ENCODE assay signal across 1 cellular context in genomic region chr20:41318271-41318649, GRCh38.
TF ChIP-seq lines count a peak whose summit lies in the region.

No MANE protein-coding gene starts in this region.

TF ChIP-seq in H1, 55 proteins besides CTCF, POLR2A, EP300 and RAD21:
- TF ChIP-seq SIRT6 (IDR thresholded peaks at IDR 0.05; ENCODE audit: low read length) (no peak), JUND (IDR thresholded peaks at IDR 0.05; ENCODE audit: low read length) (no peak), NANOG (IDR thresholded peaks at IDR 0.05; ENCODE audit: insufficient read depth, low read depth, low read length, poor library complexity, severe bottlenecking) (no peak), KDM4A (IDR thresholded peaks at IDR 0.05; ENCODE audit: low read depth, low read length, severe bottlenecking) (no peak), TEAD4 (IDR thresholded peaks at IDR 0.05; ENCODE audit: low read depth, low read length) (no peak), KDM1A (IDR thresholded peaks at IDR 0.05; ENCODE audit: borderline replicate concordance, low read length) (no peak), RBBP5 (IDR thresholded peaks at IDR 0.05; ENCODE audit: borderline replicate concordance, low read depth, low read length) (no peak), CREB1 (IDR thresholded peaks at IDR 0.05) (no peak), POLR2AphosphoS5 (IDR thresholded peaks at IDR 0.05; ENCODE audit: low read depth, low read length) (no peak), E2F6 (IDR thresholded peaks at IDR 0.05) (no peak), ATF3 (IDR thresholded peaks at IDR 0.05; ENCODE audit: insufficient read depth, low read depth, low read length) (no peak), EGR1 (IDR thresholded peaks at IDR 0.05; ENCODE audit: borderline replicate concordance, low read depth, low read length) (no peak), ATF2 (IDR thresholded peaks at IDR 0.05; ENCODE audit: low read length) (no peak), SP1 (IDR thresholded peaks at IDR 0.05; ENCODE audit: low read depth, low read length) (no peak), BRCA1 (IDR thresholded peaks at IDR 0.05; ENCODE audit: low read depth, low read length) (no peak)
